ENCODE assay signal across 13 cellular contexts in the genomic region with DNA sequence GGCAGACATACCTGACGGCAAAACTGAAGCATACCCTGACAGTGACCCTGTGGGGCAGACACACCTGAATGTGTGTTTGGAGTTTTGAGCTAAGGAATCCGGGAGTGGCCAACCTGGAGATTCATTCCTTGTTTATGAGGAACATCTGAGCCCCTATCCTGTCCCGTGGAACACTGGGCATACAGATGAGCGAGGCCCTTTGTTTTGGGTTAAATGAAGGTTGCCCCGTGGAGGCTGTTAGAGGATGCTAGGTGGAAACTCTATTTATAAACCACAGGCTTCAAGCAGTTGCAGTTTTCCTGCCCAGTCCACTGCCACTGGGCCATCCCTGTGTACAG. TPM values are rescaled to one million over a fixed set of nuclear protein-coding genes. Genes with fewer than 3 reads are reported as not detected.
DNase-seq lines count a peak whose midpoint lies in the region; ATAC-seq and TF ChIP-seq lines count a peak whose summit lies in the region.
"Had no signal": no experiment of that assay in that cellular context is flagged by ENCODE, and none has a peak within 500 bp of the region (broad histone marks: within the 10 kb centered on the region; RNA-seq: fewer than 3 reads in every experiment).

No MANE protein-coding gene starts in this region.

- H3K4me1 ChIP-seq in Caco-2 = peaks cover 26% of the 10 kb centered on the region
- peaks cover 52% of the 10 kb centered on the region for H3K4me1 ChIP-seq in Panc1 (ENCODE audit: control insufficient read depth, insufficient read depth, low read length)
- no peaks in the 10 kb centered on the region for H3K4me1 ChIP-seq in endodermal cell (ENCODE audit: control insufficient read depth, insufficient read depth, low read length)
- peaks cover 29 to 46% of the 10 kb centered on the region in 2 experiments for H3K4me1 ChIP-seq in trophoblast cell (ENCODE audit: control insufficient read depth in 1 of 2, insufficient read depth in 2 of 2, low read length in 2 of 2)

- 93 to 100% methylated on average over 5 of the region's 5 CpGs for WGBS in endodermal cell (ENCODE audit: insufficient coverage in 1 of 2, insufficient read length in 1 of 2), 2 experiments
- WGBS in trophoblast cell (ENCODE audit: extremely low coverage, insufficient coverage, insufficient read length) = no CpG with 5 or more reads among the region's 5 CpGs

- POLR2A ChIA-PET in Caco-2 (lab: Charles Lee) (no interaction called here), Panc1 (lab: Charles Lee) (no interaction called here)

- H3K27me3 ChIP-seq in Caco-2 (replicated peaks; ENCODE audit: control insufficient read depth, insufficient read depth, low read length) (no peaks in the 10 kb centered on the region), Panc1 (ENCODE audit: control insufficient read depth, insufficient read depth, low read length) (no peaks in the 10 kb centered on the region), endodermal cell (ENCODE audit: control insufficient read depth, insufficient read depth, low read length, poor library complexity, severe bottlenecking) (no peaks in the 10 kb centered on the region), trophoblast cell (ENCODE audit: insufficient read depth, low read length) (no peaks in the 10 kb centered on the region)
- H3K27me3 ChIP-seq: neural progenitor cell had no signal

- peak overlapping the region; percentile 80 for H4K91ac ChIP-seq in trophoblast cell (ENCODE audit: low read depth, low read length)

- H2AFZ ChIP-seq in trophoblast cell (ENCODE audit: insufficient read depth, low read length, poor library complexity) = no peak overlapping the region
- H2AFZ ChIP-seq: neural progenitor cell had no signal

- peak overlapping the region; percentile 2 for H4K12ac ChIP-seq in trophoblast cell (ENCODE audit: low read depth, low read length)

- H3K27ac ChIP-seq in Panc1 (ENCODE audit: low read length) = peak overlapping the region; percentile 82
- H3K27ac ChIP-seq in endodermal cell (ENCODE audit: low read depth, low read length) = no peak overlapping the region
- peak overlapping the region; percentile 82 for H3K27ac ChIP-seq in trophoblast cell (ENCODE audit: low read depth, low read length)
- H3K27ac ChIP-seq: C4-2B, neural progenitor cell had no signal

- H3K9me3 Mint-ChIP-seq in Caco-2 (ENCODE audit: unreplicated experiment) = no peaks in the 10 kb centered on the region
- H3K9me3 Mint-ChIP-seq in endodermal cell = peaks cover 11% of the 10 kb centered on the region

- H3K18ac ChIP-seq in trophoblast cell (ENCODE audit: low read length) = peak overlapping the region; percentile 19

- H3K36me3 ChIP-seq in Caco-2 (ENCODE audit: control insufficient read depth, insufficient read depth, low read length) = no peaks in the 10 kb centered on the region
- no peaks in the 10 kb centered on the region for H3K36me3 ChIP-seq in Panc1 (ENCODE audit: control insufficient read depth, insufficient read depth, low read length)
- no peaks in the 10 kb centered on the region for H3K36me3 ChIP-seq in endodermal cell (ENCODE audit: control insufficient read depth, insufficient read depth, low read length)
- H3K36me3 ChIP-seq in trophoblast cell (ENCODE audit: control insufficient read depth in 1 of 2, insufficient read depth in 2 of 2, low read length in 2 of 2) = peaks cover 4 to 8% of the 10 kb centered on the region in 2 experiments
- H3K36me3 ChIP-seq: neural progenitor cell had no signal

- intact Hi-C loops in Caco-2 (cut with micrococcal nuclease; ENCODE audit: unreplicated experiment) = no loop called here
- intact Hi-C loops in Panc1 (cut with micrococcal nuclease; ENCODE audit: unreplicated experiment) = no loop called here

- no peak overlapping the region for H3K4me3 Mint-ChIP-seq in Caco-2 (ENCODE audit: unreplicated experiment)
- H3K4me3 Mint-ChIP-seq in endodermal cell = no peak overlapping the region
- H3K4me3 Mint-ChIP-seq: neural progenitor cell had no signal

- peak overlapping the region; percentile 86 for H2BK12ac ChIP-seq in trophoblast cell (ENCODE audit: low read length)

- H3K4me2 ChIP-seq in trophoblast cell (ENCODE audit: low read length) = peak overlapping the region; percentile 36
- H3K4me2 ChIP-seq: neural progenitor cell had no signal

- peak overlapping the region; percentile 60 for H3K4ac ChIP-seq in trophoblast cell (ENCODE audit: low read depth, low read length)

- no peak overlapping the region for H2AK5ac ChIP-seq in trophoblast cell (ENCODE audit: low read length)

- H3K23ac ChIP-seq in trophoblast cell (ENCODE audit: low read length) = no peak overlapping the region

- H3K9me3 ChIP-seq in Caco-2 (no peaks in the 10 kb centered on the region), Panc1 (ENCODE audit: control insufficient read depth, insufficient read depth, low read depth, low read length) (no peaks in the 10 kb centered on the region), endodermal cell (ENCODE audit: control insufficient read depth, low read length) (peaks cover 6% of the 10 kb centered on the region), trophoblast cell (ENCODE audit: insufficient read depth, low read depth, low read length) (peaks cover 5% of the 10 kb centered on the region)

- peak overlapping the region; percentile 62 for H3K27ac Mint-ChIP-seq in Caco-2 (ENCODE audit: unreplicated experiment)
- no peak overlapping the region for H3K27ac Mint-ChIP-seq in endodermal cell
- H3K27ac Mint-ChIP-seq: neural progenitor cell had no signal

- ATAC-seq in Panc1 (no peak), HG03175 (IDR thresholded peaks at IDR 0.05; ENCODE audit: unreplicated experiment) (no peak)

- peak overlapping the region; percentile 74 for H3K14ac ChIP-seq in trophoblast cell (ENCODE audit: low read length)

- CTCF ChIA-PET in Caco-2 (lab: Charles Lee) (interaction anchor here (1.4 kb wide), 1 partner anchor 35 kb away, joined by 4 read pairs; no protein-coding TSS in a partner anchor), Panc1 (lab: Charles Lee) (no interaction called here)

- H4K8ac ChIP-seq in trophoblast cell (ENCODE audit: low read depth, low read length) = peak overlapping the region; percentile 11

- in situ Hi-C loops in Panc1 (cut with HindIII; ENCODE audit: low pct_unique_long_range_greater_than_20kb, low sequenced_read_pairs) = no loop called here

- H3K4me1 Mint-ChIP-seq in Caco-2 (ENCODE audit: low read depth, unreplicated experiment) (peaks cover 31% of the 10 kb centered on the region), endodermal cell (peaks cover 18% of the 10 kb centered on the region)

- H3K9ac ChIP-seq in endodermal cell (ENCODE audit: extremely low read depth, low read length, poor library complexity, severe bottlenecking) = no peak overlapping the region
- H3K9ac ChIP-seq in trophoblast cell (ENCODE audit: low read length) = no peak overlapping the region
- H3K9ac ChIP-seq: neural progenitor cell had no signal

- DNase-seq in Caco-2 (no peak), Panc1 (ENCODE audit: low read depth, low spot score) (no peak), endodermal cell (peak; percentile 37), trophoblast cell (peak; percentile 79 to 85), HT-29 (ENCODE audit: low spot score) (no peak), MV-4-11 (lab: John Stamatoyannopoulos, UW) (no peak)
- no peak for DNase-seq in activated CD4-positive, alpha-beta T cell treated with anti-CD3 and anti-CD28 coated beads for 48 hours
- DNase-seq: activated naive CD8-positive, alpha-beta T cell treated with anti-CD3 and anti-CD28 coated beads, Interleukin-2, amount 10 ng/mL, durations not matched to agents 7 days and 5 days; glutamatergic neuron; NCI-H2171 had no signal

- peak overlapping the region; percentile 75 for H2BK120ac ChIP-seq in trophoblast cell (ENCODE audit: insufficient read depth, low read length, poor library complexity)

- H3K36me3 Mint-ChIP-seq in Caco-2 (ENCODE audit: insufficient read depth, unreplicated experiment) (peaks cover 7% of the 10 kb centered on the region), endodermal cell (ENCODE audit: low read depth) (peaks cover 3% of the 10 kb centered on the region)

- peaks cover 22% of the 10 kb centered on the region for H3K79me1 ChIP-seq in trophoblast cell (ENCODE audit: low read length)

- BruUV-seq in Caco-2 (replicated peaks; lab: Mats Ljungman, UMichigan) (no TSS peak), Panc1 (replicated peaks; lab: Mats Ljungman, UMichigan) (no TSS peak)

- peaks cover 12% of the 10 kb centered on the region for H3K79me2 ChIP-seq in trophoblast cell (ENCODE audit: control insufficient read depth, insufficient read depth, low read length, poor library complexity)

- H3K4me3 ChIP-seq in Caco-2 (ENCODE audit: low read depth, low read length) (no peak overlapping the region), Panc1 (ENCODE audit: low read depth in 2 of 2, low read length in 2 of 2) (peak overlapping the region in 1 of 2 experiments; percentile 21; a peak in 2 of 4 replicates), endodermal cell (ENCODE audit: low read length) (no peak overlapping the region), trophoblast cell (ENCODE audit: low read depth, low read length) (no peak overlapping the region)
- H3K4me3 ChIP-seq: neural progenitor cell had no signal

- H3K27me3 Mint-ChIP-seq in Caco-2 (ENCODE audit: insufficient read depth, unreplicated experiment) = no peaks in the 10 kb centered on the region
- H3K27me3 Mint-ChIP-seq in endodermal cell (ENCODE audit: insufficient read depth) = no peaks in the 10 kb centered on the region
- H3K27me3 Mint-ChIP-seq: activated naive CD8-positive, alpha-beta T cell treated with anti-CD3 and anti-CD28 coated beads, Interleukin-2, amount 10 ng/mL, durations not matched to agents 7 days and 5 days had no signal

- no peak for TF ChIP-seq CTCF in Caco-2 (IDR thresholded peaks at IDR 0.05; ENCODE audit: insufficient read depth in 1 of 2, low read depth in 1 of 2, low read length in 1 of 2, severe bottlenecking in 1 of 2, unreplicated experiment in 1 of 2)
- TF ChIP-seq CTCF in Panc1 (IDR thresholded peaks at IDR 0.05) = no peak
- no peak for TF ChIP-seq CTCF in endodermal cell (conservative IDR thresholded peaks at IDR 0.05)

- peak overlapping the region; percentile 53 for H2BK5ac ChIP-seq in trophoblast cell (ENCODE audit: low read depth, low read length, poor library complexity)

RNA-seq across cellular contexts. Expression of gene GALNT2, which starts 18.1 kb away (rescaled TPM):
- total RNA-seq in Caco-2 (2022) (54.3 and 62.2 TPM in 2 replicates), Panc1 (2021; ENCODE audit: unreplicated experiment) (152 TPM), endodermal cell (10 to 100 TPM; 41.6 to 63.5 TPM)
- polyA plus RNA-seq in Panc1 (2012; ENCODE audit: insufficient read length) = 129 TPM
- 85.8 TPM for polyA plus RNA-seq in endodermal cell (2013, experiment 1 of 2)
- polyA plus RNA-seq in endodermal cell (2013, experiment 2 of 2) = 77.5 TPM
- 156 and 169 TPM in 2 replicates for polyA plus RNA-seq in trophoblast cell (2013)
- total RNA-seq in HT-29 (2014; rRNA removed; shearing (Covaris generic)) = 23.6 and 25.5 TPM in 2 replicates

Comparison
In these comparisons a context has a peak if more than half of its experiments do, and no peak if none do; other contexts are left out.
1. DNase-seq: peak in endodermal cell (single experiment) and trophoblast cell (2 of 2); none in Caco-2 (0 of 2), Panc1 (single experiment), HT-29 (single experiment), activated CD4-positive, alpha-beta T cell treated with anti-CD3 and anti-CD28 coated beads for 48 hours (single experiment) and MV-4-11 (single experiment).